15 cellular contexts compared by ENCODE assay signal in the genomic region with DNA sequence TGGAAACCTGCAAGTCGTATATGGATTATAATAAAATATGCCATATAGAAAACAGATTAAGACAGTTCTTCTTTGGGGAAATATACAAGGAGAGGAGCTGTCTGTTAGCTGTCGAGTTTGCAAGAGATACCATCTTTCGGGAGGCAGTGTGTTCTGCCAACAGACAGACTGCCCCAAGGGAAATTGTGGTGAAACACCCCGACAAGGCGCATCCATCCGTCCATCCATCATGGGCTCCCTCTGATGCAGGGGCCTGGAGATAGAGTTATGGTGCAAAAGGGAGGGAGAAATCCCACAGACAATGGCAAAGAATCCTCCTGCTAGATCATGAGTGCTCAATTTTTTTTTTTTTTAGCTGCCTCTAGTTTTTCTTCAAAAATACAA.
"Had no signal": no experiment of that assay in that cellular context is flagged by ENCODE, and none has a peak within 500 bp of the region (broad histone marks: within the 10 kb centered on the region; RNA-seq: fewer than 3 reads in every experiment).

No MANE protein-coding gene starts in this region.

- H3K27me3 ChIP-seq: ascending aorta, cardiac muscle cell, gastrocnemius medialis, thyroid gland had no signal

- H3K36me3 ChIP-seq: ascending aorta, cardiac muscle cell, gastrocnemius medialis, left ventricle myocardium inferior, neutrophil, stomach, thyroid gland had no signal

- H3K27ac Mint-ChIP-seq: activated naive CD8-positive, alpha-beta T cell treated with anti-CD3 and anti-CD28 coated beads, Interleukin-2, amount 10 ng/mL, durations not matched to agents 7 days and 5 days had no signal

- H3K9me3 ChIP-seq: ascending aorta, gastrocnemius medialis, left ventricle myocardium inferior, neutrophil, stomach, thyroid gland had no signal

- H3K4me1 ChIP-seq: ascending aorta, stomach, thyroid gland had no signal

- DNase-seq: activated CD4-positive, alpha-beta T cell treated with anti-CD3 and anti-CD28 coated beads, Interleukin-2, amount 50 U/mL, for 48 hours; activated CD4-positive, CD25-positive, alpha-beta regulatory T cell treated with anti-CD3 and anti-CD28 coated beads, Interleukin-2, amount 50 U/mL, for 72 hours; activated gamma-delta T cell; activated naive CD8-positive, alpha-beta T cell treated with anti-CD3 and anti-CD28 coated beads, Interleukin-2, amount 10 ng/mL, durations not matched to agents 7 days and 5 days; activated T-cell treated with anti-CD3 and anti-CD28 coated beads, Interleukin-2, amount 50 U/mL, for 48 hours; effector CD4-positive, alpha-beta T cell; gastrocnemius medialis; left ventricle myocardium inferior; posterior cingulate gyrus; small intestine; thyroid gland had no signal

- H3K4me1 Mint-ChIP-seq: activated naive CD8-positive, alpha-beta T cell treated with anti-CD3 and anti-CD28 coated beads, Interleukin-2, amount 10 ng/mL, durations not matched to agents 7 days and 5 days had no signal

- H3K4me3 ChIP-seq: ascending aorta, cardiac muscle cell, gastrocnemius medialis, left ventricle myocardium inferior, stomach, thyroid gland had no signal

- H3K4me3 Mint-ChIP-seq: activated naive CD8-positive, alpha-beta T cell treated with anti-CD3 and anti-CD28 coated beads, Interleukin-2, amount 10 ng/mL, durations not matched to agents 7 days and 5 days had no signal

- H3K36me3 Mint-ChIP-seq: activated naive CD8-positive, alpha-beta T cell treated with anti-CD3 and anti-CD28 coated beads, Interleukin-2, amount 10 ng/mL, durations not matched to agents 7 days and 5 days had no signal

- H3K9me3 Mint-ChIP-seq: activated naive CD8-positive, alpha-beta T cell treated with anti-CD3 and anti-CD28 coated beads, Interleukin-2, amount 10 ng/mL, durations not matched to agents 7 days and 5 days had no signal

- H3K27ac ChIP-seq: ascending aorta, cardiac muscle cell, left ventricle myocardium inferior, neutrophil, stomach, thyroid gland had no signal
